Comparison of ENCODE assay signal across 8 cellular contexts in the genomic region with DNA sequence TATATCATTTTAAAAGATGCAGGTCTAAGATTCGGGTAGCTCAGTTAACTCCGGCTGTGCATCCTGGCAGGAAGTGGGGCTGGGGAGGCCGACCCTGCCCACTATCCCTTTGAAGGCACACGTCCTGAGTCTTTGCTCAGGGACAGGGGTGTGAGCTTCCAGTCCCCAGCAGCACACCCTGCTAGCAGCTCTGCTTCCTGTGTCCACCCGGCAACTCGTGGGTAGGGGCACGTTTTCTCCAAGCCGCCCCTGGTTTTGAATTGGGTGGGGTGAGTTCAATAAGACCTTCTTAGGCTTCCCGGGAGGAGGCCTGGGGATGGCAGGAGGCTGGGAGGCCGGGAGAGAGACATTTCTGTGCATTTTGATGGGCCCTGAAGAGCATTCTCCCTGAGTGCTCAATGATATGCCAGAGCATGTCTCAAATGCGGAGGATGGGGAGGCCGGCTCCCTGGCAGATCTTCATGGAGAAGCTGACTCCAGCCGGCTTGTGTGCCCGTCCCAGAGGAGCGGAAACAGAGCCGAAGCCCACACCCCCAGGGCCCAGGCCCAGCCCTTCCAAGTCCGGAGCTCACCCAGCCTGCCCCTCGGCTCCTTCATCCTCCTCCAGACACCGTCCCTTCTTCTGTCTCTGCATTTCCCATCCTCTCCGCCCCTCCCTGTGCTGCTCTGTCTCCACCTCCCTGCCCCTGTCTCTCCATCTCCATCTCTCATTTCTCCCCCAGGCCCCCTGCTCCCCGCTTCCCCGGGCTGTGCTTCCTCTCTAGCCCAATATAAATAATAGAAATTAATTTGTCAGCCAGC. TPM values are rescaled to one million over a fixed set of nuclear protein-coding genes. Genes with fewer than 3 reads are reported as not detected.
A peak's percentile ranks its signal among the peaks of the same experiment; 100 is the strongest.
DNase-seq lines count a peak whose midpoint lies in the region; ATAC-seq, FAIRE-seq and TF ChIP-seq lines count a peak whose summit lies in the region.

No MANE protein-coding gene starts in this region.

- no peak overlapping the region for H3K4me3 Mint-ChIP-seq in Caco-2 (ENCODE audit: unreplicated experiment)

- intact Hi-C loops in spleen (cut with DNase I; ENCODE audit: low total_unique reads): no loop called here
- intact Hi-C loops in Caco-2 (cut with micrococcal nuclease; ENCODE audit: unreplicated experiment): no loop called here

- TF ChIP-seq CTCF in bronchial epithelial cell (IDR thresholded peaks at IDR 0.05; ENCODE audit: insufficient read depth, low read length, severe bottlenecking) (no peak), spleen (IDR thresholded peaks at IDR 0.05 in 8 of 11, conservative IDR thresholded peaks at IDR 0.05 in 3 of 11) (no peak), Caco-2 (IDR thresholded peaks at IDR 0.05; ENCODE audit: insufficient read depth in 1 of 2, low read depth in 1 of 2, low read length in 1 of 2, severe bottlenecking in 1 of 2, unreplicated experiment in 1 of 2) (no peak)

- BruUV-seq in Caco-2 (replicated peaks; lab: Mats Ljungman, UMichigan): no TSS peak

- H3K27me3 ChIP-seq in bronchial epithelial cell (ENCODE audit: control insufficient read depth, insufficient read depth, low read length) (no peaks in the 10 kb centered on the region), spleen (replicated peaks in 1 of 7) (peaks cover 0 to 42% (median 18%) of the 10 kb centered on the region in 7 donors), Caco-2 (replicated peaks; ENCODE audit: control insufficient read depth, insufficient read depth, low read length) (no peaks in the 10 kb centered on the region)

- H3K27me3 Mint-ChIP-seq in Caco-2 (ENCODE audit: insufficient read depth, unreplicated experiment): no peaks in the 10 kb centered on the region

- H3K9me3 ChIP-seq in spleen: no peaks in the 10 kb centered on the region
- H3K9me3 ChIP-seq in Caco-2: no peaks in the 10 kb centered on the region

- H3K36me3 ChIP-seq in bronchial epithelial cell (ENCODE audit: control insufficient read depth, insufficient read depth, low read length): no peaks in the 10 kb centered on the region
- no peaks in the 10 kb centered on the region for H3K36me3 ChIP-seq in spleen
- H3K36me3 ChIP-seq in Caco-2 (ENCODE audit: control insufficient read depth, insufficient read depth, low read length): no peaks in the 10 kb centered on the region

- DNase-seq in DMS153 treated with DMSO at 0.1 percent for 48 hours (lab: John Stamatoyannopoulos, UW; ENCODE audit: unreplicated experiment) (peak; percentile 31), NCI-H146 treated with DMSO at 0.1 percent for 48 hours (lab: John Stamatoyannopoulos, UW; ENCODE audit: unreplicated experiment) (peak; percentile 27), bronchial epithelial cell (ENCODE audit: low read depth) (no peak), inferior parietal cortex (ENCODE audit: extremely low spot score) (peak; percentile 25), spleen (no peak), Caco-2 (no peak)
- no peak for DNase-seq in activated effector memory CD4-positive, alpha-beta T cell treated with Interleukin-2 at 50 U/mL for 16 hours

- no peak for TF ChIP-seq POLR2A in spleen (IDR thresholded peaks at IDR 0.05)

- H3K4me1 ChIP-seq in spleen (peaks cover 7 to 26% (median 20%) of the 10 kb centered on the region in 6 donors), Caco-2 (no peaks in the 10 kb centered on the region)

- peaks cover 5% of the 10 kb centered on the region for H3K4me1 Mint-ChIP-seq in Caco-2 (ENCODE audit: low read depth, unreplicated experiment)

- 12 to 17% (median 14%) methylated on average over 19 to 22 of the region's 22 CpGs for WGBS in spleen, 5 donors

- no peaks in the 10 kb centered on the region for H3K36me3 Mint-ChIP-seq in Caco-2 (ENCODE audit: insufficient read depth, unreplicated experiment)

- H3K9me3 Mint-ChIP-seq in Caco-2 (ENCODE audit: unreplicated experiment): no peaks in the 10 kb centered on the region

- H3K4me3 ChIP-seq in bronchial epithelial cell (ENCODE audit: low read depth, low read length) (peak overlapping the region; percentile 32), spleen (peak overlapping the region; percentile 20 to 71 (median 38)), Caco-2 (ENCODE audit: low read depth, low read length) (no peak overlapping the region)

- no peak overlapping the region for H3K27ac Mint-ChIP-seq in Caco-2 (ENCODE audit: unreplicated experiment)

- no peak for FAIRE-seq in bronchial epithelial cell (lab: Jason Lieb, UNC)

- no peak for ATAC-seq in GM18867 (IDR thresholded peaks at IDR 0.05; ENCODE audit: unreplicated experiment)

- POLR2A ChIA-PET in Caco-2 (lab: Charles Lee): no interaction called here

- CTCF ChIA-PET in Caco-2 (lab: Charles Lee): interaction anchor here (1.2 kb wide), 1 partner anchor 8 kb away, joined by 9 read pairs; no protein-coding TSS in a partner anchor

- H3K27ac ChIP-seq in spleen: peak overlapping the region in 2 of 8 donors; percentile 5 to 15

RNA-seq across cellular contexts. Expression of gene ZFAND3, which starts 36.3 kb away (rescaled TPM):
- total RNA-seq in bronchial epithelial cell (25.5 and 41.3 TPM in 2 replicates), spleen (10 to 100 TPM; 43.8 to 63.7 (median 54.4) TPM), Caco-2 (2022) (91.1 and 107 TPM in 2 replicates)
- polyA plus RNA-seq in spleen: 10 to 100 TPM in 2 of 3 donors, 1 to 10 TPM in 1; 9.3 to 20.4 (median 13.5) TPM

Comparison
In these comparisons a context has a peak if more than half of its experiments do, and no peak if none do; other contexts are left out.
1. DNase-seq: peak in DMS153 treated with DMSO at 0.1 percent for 48 hours (single experiment), NCI-H146 treated with DMSO at 0.1 percent for 48 hours (single experiment) and inferior parietal cortex (single experiment); none in bronchial epithelial cell (single experiment), spleen (single experiment), activated effector memory CD4-positive, alpha-beta T cell treated with Interleukin-2 at 50 U/mL for 16 hours (single experiment) and Caco-2 (0 of 2).